9 cellular contexts compared by ENCODE assay signal in the genomic region with DNA sequence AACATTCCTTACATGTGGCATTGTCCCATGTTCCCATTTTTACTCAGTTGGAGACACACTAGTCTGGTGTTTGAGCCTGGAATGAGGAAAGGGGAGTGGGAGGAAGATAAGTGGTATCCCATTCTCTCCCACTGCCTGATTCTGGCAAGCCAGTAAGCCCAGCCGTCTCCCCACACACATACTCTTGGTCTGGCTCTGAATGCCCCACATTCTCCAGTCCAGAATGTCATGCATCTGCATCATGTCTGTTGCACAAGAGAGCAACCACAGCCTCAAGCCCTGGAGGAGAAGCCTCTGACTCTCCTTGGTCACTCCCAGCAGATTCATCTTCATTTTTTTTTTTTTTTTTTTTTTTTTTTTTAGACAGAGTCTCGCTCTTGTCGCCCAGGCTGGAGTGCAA. TPM values are rescaled to one million over a fixed set of nuclear protein-coding genes. Genes with fewer than 3 reads are reported as not detected.
A peak's percentile ranks its signal among the peaks of the same experiment; 100 is the strongest.
DNase-seq lines count a peak whose midpoint lies in the region; ATAC-seq and TF ChIP-seq lines count a peak whose summit lies in the region.
"Had no signal": no experiment of that assay in that cellular context is flagged by ENCODE, and none has a peak within 500 bp of the region (broad histone marks: within the 10 kb centered on the region; RNA-seq: fewer than 3 reads in every experiment).

No MANE protein-coding gene starts in this region.

- no peaks in the 10 kb centered on the region for H3K27me3 ChIP-seq in CD4-positive, alpha-beta T cell (ENCODE audit: control insufficient read depth, insufficient read depth, low read length)

- no peak overlapping the region for H3K27ac ChIP-seq in CD4-positive, alpha-beta T cell (ENCODE audit: low read depth, low read length)

- intact Hi-C loops in CD4-positive, alpha-beta T cell (cut with DNase I, micrococcal nuclease), result no loop called here

- CTCF ChIA-PET in CD4-positive, alpha-beta T cell (lab: Charles Lee), result no interaction called here

- H3K9me3 Mint-ChIP-seq in CD4-positive, alpha-beta T cell, result no peaks in the 10 kb centered on the region

- no peak for TF ChIP-seq CTCF in CD4-positive, alpha-beta T cell (IDR thresholded peaks at IDR 0.05)

- peaks cover 5% of the 10 kb centered on the region for H3K27me3 Mint-ChIP-seq in CD4-positive, alpha-beta T cell

- POLR2A ChIA-PET in CD4-positive, alpha-beta T cell (lab: Charles Lee), result no interaction called here

- no peaks in the 10 kb centered on the region for H3K9me3 ChIP-seq in CD4-positive, alpha-beta T cell (ENCODE audit: control insufficient read depth, low read length)

- ATAC-seq in GM19023 (IDR thresholded peaks at IDR 0.05; ENCODE audit: unreplicated experiment), result no peak
- ATAC-seq in CD4-positive, alpha-beta T cell (ENCODE audit: poor library complexity), result no peak
- no peak for ATAC-seq in HG02610 (IDR thresholded peaks at IDR 0.05; ENCODE audit: unreplicated experiment)

- H3K4me3 Mint-ChIP-seq in CD4-positive, alpha-beta T cell, result no peak overlapping the region

- no peaks in the 10 kb centered on the region for H3K36me3 Mint-ChIP-seq in CD4-positive, alpha-beta T cell (ENCODE audit: low read depth)

- peak; percentile 90 for DNase-seq in AG08396 (ENCODE audit: low spot score)
- DNase-seq in NCI-H226, result peak; percentile 99
- peak; percentile 97 for DNase-seq in dedifferentiated amniotic fluid mesenchymal stem cell (ENCODE audit: extremely low spot score)
- peak; percentile 77 for DNase-seq in mucosa of gallbladder (ENCODE audit: low spot score)
- DNase-seq in germinal center (ENCODE audit: low spot score), result no peak
- no peak for DNase-seq in CD4-positive, alpha-beta T cell
- DNase-seq: NCI-H1105 had no signal

- H3K27ac Mint-ChIP-seq in CD4-positive, alpha-beta T cell, result no peak overlapping the region

- H3K4me1 Mint-ChIP-seq in CD4-positive, alpha-beta T cell (ENCODE audit: low read depth), result no peaks in the 10 kb centered on the region

RNA-seq across cellular contexts. Expression of a gene that starts 48.0 kb away (rescaled TPM):
- 19.2 TPM for total RNA-seq in mucosa of gallbladder
- total RNA-seq in CD4-positive, alpha-beta T cell, result 1 to 10 TPM; 1.3 to 1.6 TPM

Comparison
In these comparisons a context has a peak if more than half of its experiments do, and no peak if none do; other contexts are left out.
1. DNase-seq: peak in AG08396 (single experiment), NCI-H226 (single experiment), dedifferentiated amniotic fluid mesenchymal stem cell (single experiment) and mucosa of gallbladder (single experiment); none in germinal center (single experiment) and CD4-positive, alpha-beta T cell (0 of 10).